Comparison of ENCODE assay signal across 9 cellular contexts in genomic region chr2:54524236-54524991, GRCh38.
DNase-seq lines count a peak whose midpoint lies in the region; ATAC-seq and TF ChIP-seq lines count a peak whose summit lies in the region.
"Had no signal": no experiment of that assay in that cellular context is flagged by ENCODE, and none has a peak within 500 bp of the region (broad histone marks: within the 10 kb centered on the region; RNA-seq: fewer than 3 reads in every experiment).

No MANE protein-coding gene starts in this region.

- no peak overlapping the region for H3K4me3 Mint-ChIP-seq in T-helper 17 cell
- H3K4me3 Mint-ChIP-seq: stimulated activated naive CD8-positive, alpha-beta T cell treated with anti-CD3 and anti-CD28 coated beads, Interleukin-15, Interleukin-2, amounts not matched to agents 100 ng/mL and 50 ng/mL, for 24 hours had no signal

- H3K36me3 ChIP-seq in heart left ventricle: peaks cover 0 to 51% (median 31%) of the 10 kb centered on the region in 9 donors
- H3K36me3 ChIP-seq in suprapubic skin: peaks cover 28% of the 10 kb centered on the region
- H3K36me3 ChIP-seq in MG63: peaks cover 31% of the 10 kb centered on the region

- peaks cover 3% of the 10 kb centered on the region for H3K36me3 Mint-ChIP-seq in T-helper 17 cell (ENCODE audit: low read depth)

- 34 to 49% (median 39%) methylated on average over 13 of the region's 13 CpGs for WGBS in heart left ventricle, 4 donors
- 70% methylated on average over 13 of the region's 13 CpGs for WGBS in suprapubic skin

- in situ Hi-C loops in ACHN (cut with HindIII; ENCODE audit: low pct_ligation_motif_present, low pct_unique_long_range_greater_than_20kb, low sequenced_read_pairs): no loop called here

- H3K9me3 ChIP-seq in T-helper 17 cell (ENCODE audit: control insufficient read depth, low read length, poor library complexity, severe bottlenecking): no peaks in the 10 kb centered on the region
- no peaks in the 10 kb centered on the region for H3K9me3 ChIP-seq in heart left ventricle
- H3K9me3 ChIP-seq in suprapubic skin: no peaks in the 10 kb centered on the region
- no peaks in the 10 kb centered on the region for H3K9me3 ChIP-seq in MG63

- ATAC-seq in GM18868 (IDR thresholded peaks at IDR 0.05; ENCODE audit: unreplicated experiment) (peak; percentile 80), HG03139 (IDR thresholded peaks at IDR 0.05; ENCODE audit: unreplicated experiment) (peak; percentile 46), T-helper 17 cell (no peak), heart left ventricle (peak; percentile 8 to 75 (median 67))

- TF ChIP-seq POLR2A in heart left ventricle (IDR thresholded peaks at IDR 0.05): no peak
- no peak for TF ChIP-seq POLR2A in suprapubic skin (IDR thresholded peaks at IDR 0.05)

- H3K4me1 ChIP-seq in heart left ventricle (peaks cover 5 to 94% (median 83%) of the 10 kb centered on the region in 12 donors), suprapubic skin (peaks cover 27% of the 10 kb centered on the region)

- TF ChIP-seq CTCF in heart left ventricle (IDR thresholded peaks at IDR 0.05) (no peak), suprapubic skin (IDR thresholded peaks at IDR 0.05) (no peak)

- peak; percentile 94 for DNase-seq in ACHN
- DNase-seq in T-helper 17 cell: no peak
- peak in 1 of 5 donors; percentile 53 for DNase-seq in heart left ventricle
- DNase-seq in suprapubic skin (ENCODE audit: low spot score in 2 of 2): no peak
- no peak for DNase-seq in MG63
- no peak for DNase-seq in effector CD4-positive, alpha-beta T cell

- no peak for TF ChIP-seq EP300 in suprapubic skin (IDR thresholded peaks at IDR 0.05)

- H3K4me3 ChIP-seq in heart left ventricle (peak overlapping the region in 1 of 12 donors; percentile 1), suprapubic skin (no peak overlapping the region), MG63 (no peak overlapping the region)

- H3K27me3 ChIP-seq in heart left ventricle (no peaks in the 10 kb centered on the region), suprapubic skin (no peaks in the 10 kb centered on the region), MG63 (no peaks in the 10 kb centered on the region)

- H3K27ac ChIP-seq in heart left ventricle: peak overlapping the region in 11 of 12 donors; percentile 46 to 82 (median 67)
- peak overlapping the region; percentile 45 for H3K27ac ChIP-seq in suprapubic skin

- peaks cover 18% of the 10 kb centered on the region for H3K27me3 Mint-ChIP-seq in T-helper 17 cell
- H3K27me3 Mint-ChIP-seq: stimulated activated naive CD8-positive, alpha-beta T cell treated with anti-CD3 and anti-CD28 coated beads, Interleukin-15, Interleukin-2, amounts not matched to agents 100 ng/mL and 50 ng/mL, for 24 hours had no signal

- H3K27ac Mint-ChIP-seq in T-helper 17 cell: peak overlapping the region; percentile 27
- H3K27ac Mint-ChIP-seq: stimulated activated naive CD8-positive, alpha-beta T cell treated with anti-CD3 and anti-CD28 coated beads, Interleukin-15, Interleukin-2, amounts not matched to agents 100 ng/mL and 50 ng/mL, for 24 hours had no signal

- H3K4me1 Mint-ChIP-seq in T-helper 17 cell: peaks cover 5% of the 10 kb centered on the region

- intact Hi-C loops in heart left ventricle (cut with DNase I): loop anchor here in 6 of 10 donors (5.0 to 10.0 kb wide), 9 partner anchors 33 to 320 kb away; no protein-coding TSS in a partner anchor
